16 cellular contexts compared by ENCODE assay signal in genomic region chr2:108626993-108627392, GRCh38.
DNase-seq lines count a peak whose midpoint lies in the region; ATAC-seq, FAIRE-seq and TF ChIP-seq lines count a peak whose summit lies in the region.
"Had no signal": no experiment of that assay in that cellular context is flagged by ENCODE, and none has a peak within 500 bp of the region (broad histone marks: within the 10 kb centered on the region; RNA-seq: fewer than 3 reads in every experiment).

No MANE protein-coding gene starts in this region.

- peaks cover 72% of the 10 kb centered on the region for H3K4me1 Mint-ChIP-seq in activated T-cell treated with anti-CD3 and anti-CD28 coated beads, Interleukin-2, amount 50 U/mL, for 72 hours (ENCODE audit: low read depth)

- H3K27me3 Mint-ChIP-seq in activated T-cell treated with anti-CD3 and anti-CD28 coated beads, Interleukin-2, amount 50 U/mL, for 72 hours (ENCODE audit: low read depth), result no peaks in the 10 kb centered on the region

- H3K36me3 ChIP-seq in OCI-LY1 (ENCODE audit: insufficient read depth, low read length) (peaks cover 3% of the 10 kb centered on the region; the same call in 1 of the 2 replicates), bronchial epithelial cell (ENCODE audit: control insufficient read depth, insufficient read depth, low read length) (no peaks in the 10 kb centered on the region), upper lobe of left lung (no peaks in the 10 kb centered on the region)
- H3K36me3 ChIP-seq: SJCRH30 had no signal

- H3K27ac ChIP-seq in OCI-LY1 (ENCODE audit: low read depth, low read length, poor library complexity, severe bottlenecking) (peak overlapping the region; percentile 82), upper lobe of left lung (no peak overlapping the region)
- H3K27ac ChIP-seq: A549, RWPE1, SJCRH30 had no signal

- no peak for TF ChIP-seq EP300 in upper lobe of left lung (IDR thresholded peaks at IDR 0.05)

- peak overlapping the region in 1 of 2 donors; percentile 54 for H3K4me3 Mint-ChIP-seq in activated T-cell treated with anti-CD3 and anti-CD28 coated beads, Interleukin-2, amount 50 U/mL, for 72 hours
- H3K4me3 Mint-ChIP-seq: CD14-positive monocyte had no signal

- H3K9me3 Mint-ChIP-seq in activated T-cell treated with anti-CD3 and anti-CD28 coated beads, Interleukin-2, amount 50 U/mL, for 72 hours, result no peaks in the 10 kb centered on the region
- H3K9me3 Mint-ChIP-seq: CD14-positive monocyte had no signal

- H3K27ac Mint-ChIP-seq in activated T-cell treated with anti-CD3 and anti-CD28 coated beads, Interleukin-2, amount 50 U/mL, for 72 hours, result no peak overlapping the region
- H3K27ac Mint-ChIP-seq: CD14-positive monocyte had no signal

- no peak for TF ChIP-seq POLR2A in upper lobe of left lung (IDR thresholded peaks at IDR 0.05)

- no peak for TF ChIP-seq CTCF in OCI-LY1 (IDR thresholded peaks at IDR 0.05; ENCODE audit: low read length)
- TF ChIP-seq CTCF in bronchial epithelial cell (IDR thresholded peaks at IDR 0.05; ENCODE audit: insufficient read depth, low read length, severe bottlenecking), result no peak
- no peak for TF ChIP-seq CTCF in upper lobe of left lung (IDR thresholded peaks at IDR 0.05)

- H3K9me2 ChIP-seq in OCI-LY1 (ENCODE audit: low read depth, low read length), result no peaks in the 10 kb centered on the region

- H3K27me3 ChIP-seq in OCI-LY1 (ENCODE audit: insufficient read depth, low read length) (no peaks in the 10 kb centered on the region), bronchial epithelial cell (ENCODE audit: control insufficient read depth, insufficient read depth, low read length) (no peaks in the 10 kb centered on the region), upper lobe of left lung (no peaks in the 10 kb centered on the region)
- H3K27me3 ChIP-seq: SJCRH30 had no signal

- ATAC-seq in activated T-cell treated with anti-CD3 and anti-CD28 coated beads, Interleukin-2, amount 50 U/mL, for 72 hours (replicated peaks in 1 of 2), result peak; percentile 53 to 75
- ATAC-seq in upper lobe of left lung (ENCODE audit: low FRiP score in 2 of 2), result no peak
- ATAC-seq: A549, HepG2 had no signal

- H3K9me3 ChIP-seq in OCI-LY1 (ENCODE audit: low read length) (no peaks in the 10 kb centered on the region), upper lobe of left lung (no peaks in the 10 kb centered on the region)
- H3K9me3 ChIP-seq: A549, SJCRH30 had no signal

- WGBS in upper lobe of left lung, 2 donors, result 81 to 82% methylated on average over 2 of the region's 2 CpGs

- no peaks in the 10 kb centered on the region for H4K20me1 ChIP-seq in OCI-LY1 (ENCODE audit: insufficient read depth, low read length)

- peaks cover 78% of the 10 kb centered on the region for H3K79me2 ChIP-seq in OCI-LY1 (ENCODE audit: insufficient read depth, low read length)

- DNase-seq in activated T-cell treated with anti-CD3 and anti-CD28 coated beads, Interleukin-2, amount 50 U/mL, for 72 hours, result no peak
- DNase-seq in activated T-cell treated with anti-CD3 and anti-CD28 coated beads, Interleukin-2, amount 50 U/mL, for 1 hour, result no peak
- peak; percentile 77 for DNase-seq in bronchial epithelial cell (ENCODE audit: low read depth)
- no peak for DNase-seq in urothelium cell line (ENCODE audit: low spot score)
- no peak for DNase-seq in upper lobe of left lung
- no peak for DNase-seq in NOMO-1 treated with DMSO at 0.1 percent for 48 hours (lab: John Stamatoyannopoulos, UW; ENCODE audit: unreplicated experiment)
- DNase-seq in DMS114 treated with DMSO at 0.1 percent for 48 hours (lab: John Stamatoyannopoulos, UW; ENCODE audit: unreplicated experiment), result no peak
- DNase-seq: DMS79 treated with DMSO at 0.1 percent for 48 hours, NCI-H2029, NCI-H510A treated with DMSO at 0.1 percent for 48 hours, SJCRH30 had no signal

- H2AFZ ChIP-seq in OCI-LY1 (ENCODE audit: low read length), result no peak overlapping the region

- H3K36me3 Mint-ChIP-seq in activated T-cell treated with anti-CD3 and anti-CD28 coated beads, Interleukin-2, amount 50 U/mL, for 72 hours (ENCODE audit: insufficient read depth in 2 of 2), result peaks cover 2 to 6% of the 10 kb centered on the region in 2 donors

- no peak overlapping the region for H3K9ac ChIP-seq in OCI-LY1 (ENCODE audit: low read length)

- H3F3A ChIP-seq in OCI-LY1 (ENCODE audit: insufficient read depth, low read length), result no peaks in the 10 kb centered on the region

- FAIRE-seq in bronchial epithelial cell (lab: Jason Lieb, UNC), result no peak
- FAIRE-seq in urothelium cell line (lab: Jason Lieb, UNC), result peak; percentile 52
- FAIRE-seq: A549, HepG2 had no signal

- H3K4me1 ChIP-seq in OCI-LY1 (ENCODE audit: insufficient read depth, low read length, severe bottlenecking) (peaks cover 83% of the 10 kb centered on the region), upper lobe of left lung (peaks cover 29 to 53% (median 40%) of the 10 kb centered on the region in 4 donors)
- H3K4me1 ChIP-seq: SJCRH30 had no signal

- H3K4me3 ChIP-seq in OCI-LY1 (ENCODE audit: low read depth, low read length, poor library complexity, severe bottlenecking) (no peak overlapping the region), bronchial epithelial cell (ENCODE audit: low read depth, low read length) (no peak overlapping the region), upper lobe of left lung (no peak overlapping the region)
- H3K4me3 ChIP-seq: A549, SJCRH30 had no signal

- H3K4me2 ChIP-seq in OCI-LY1 (ENCODE audit: low read length), result peak overlapping the region; percentile 63; the same call in 1 of the 2 replicates
- H3K4me2 ChIP-seq: A549 had no signal

Comparison
In these comparisons a context has a peak if more than half of its experiments do, and no peak if none do; other contexts are left out.
1. ATAC-seq: peak in activated T-cell treated with anti-CD3 and anti-CD28 coated beads, Interleukin-2, amount 50 U/mL, for 72 hours (2 of 2); none in upper lobe of left lung (0 of 2).